ENCODE assay signal across 16 cellular contexts in genomic region chr10:72072046-72072445, GRCh38. TPM values are rescaled to one million over a fixed set of nuclear protein-coding genes. Genes with fewer than 3 reads are reported as not detected.
DNase-seq lines count a peak whose midpoint lies in the region; TF ChIP-seq lines count a peak whose summit lies in the region.
"Had no signal": no experiment of that assay in that cellular context is flagged by ENCODE, and none has a peak within 500 bp of the region (broad histone marks: within the 10 kb centered on the region; RNA-seq: fewer than 3 reads in every experiment).

No MANE protein-coding gene starts in this region.

- TF ChIP-seq POLR2A in esophagus muscularis mucosa (IDR thresholded peaks at IDR 0.05; ENCODE audit: low read depth) (no peak), Peyer's patch (IDR thresholded peaks at IDR 0.05) (no peak)

- H3K4me3 ChIP-seq in CD4-positive, alpha-beta memory T cell (ENCODE audit: low read length in 2 of 2), result no peak overlapping the region
- H3K4me3 ChIP-seq in esophagus muscularis mucosa (no peak overlapping the region), Peyer's patch (no peak overlapping the region)
- H3K4me3 ChIP-seq: K562 had no signal

- no peak for TF ChIP-seq EP300 in esophagus muscularis mucosa (IDR thresholded peaks at IDR 0.05)

- no peak overlapping the region for H3K4me3 Mint-ChIP-seq in activated naive CD4-positive, alpha-beta T cell treated with anti-CD3 and anti-CD28 coated beads, Interleukin-2, amount 50 U/mL, for 24 hours
- H3K4me3 Mint-ChIP-seq in CD4-positive, alpha-beta memory T cell, result peak overlapping the region in 1 of 8 donors; percentile 51
- no peak overlapping the region for H3K4me3 Mint-ChIP-seq in activated naive CD8-positive, alpha-beta T cell treated with anti-CD3 and anti-CD28 coated beads for 36 hours

- intact Hi-C loops in CD4-positive, alpha-beta memory T cell (cut with micrococcal nuclease), result no loop called here
- intact Hi-C loops in posterior vena cava (cut with DNase I), result loop anchor here in 1 of 2 donors (5.0 kb wide), 1 partner anchor 480 kb away; no protein-coding TSS in a partner anchor
- intact Hi-C loops in esophagus muscularis mucosa (cut with DNase I), result no loop called here

- H3K4me1 ChIP-seq in CD4-positive, alpha-beta memory T cell (ENCODE audit: insufficient read depth, low read length), result peaks cover 58% of the 10 kb centered on the region
- peaks cover 0 to 13% (median 10%) of the 10 kb centered on the region in 4 donors for H3K4me1 ChIP-seq in esophagus muscularis mucosa
- H3K4me1 ChIP-seq in Peyer's patch, result peaks cover 0 to 8% (median 0%) of the 10 kb centered on the region in 4 donors

- no peaks in the 10 kb centered on the region for H3K9me3 ChIP-seq in CD4-positive, alpha-beta memory T cell (ENCODE audit: control insufficient read depth in 1 of 2, low read length in 2 of 2)
- H3K9me3 ChIP-seq in esophagus muscularis mucosa (peaks cover 0 to 4% (median 0%) of the 10 kb centered on the region in 4 donors), Peyer's patch (no peaks in the 10 kb centered on the region)

- WGBS in esophagus muscularis mucosa, result 100% methylated on average over 4 of the region's 5 CpGs

- peaks cover 93% of the 10 kb centered on the region for H3K36me3 ChIP-seq in CD4-positive, alpha-beta memory T cell (ENCODE audit: insufficient read depth, low read length)
- H3K36me3 ChIP-seq in esophagus muscularis mucosa (peaks cover 0 to 6% (median 0%) of the 10 kb centered on the region in 4 donors), Peyer's patch (no peaks in the 10 kb centered on the region)

- DNase-seq in activated naive CD4-positive, alpha-beta T cell (lab: John Stamatoyannopoulos, UW), result no peak
- no peak for DNase-seq in CD4-positive, alpha-beta memory T cell
- no peak for DNase-seq in activated naive CD8-positive, alpha-beta T cell treated with anti-CD3 and anti-CD28 coated beads for 36 hours
- DNase-seq in posterior vena cava (ENCODE audit: low spot score) (peak; percentile 47), NCI-H82 (lab: John Stamatoyannopoulos, UW) (no peak), esophagus muscularis mucosa (ENCODE audit: extremely low spot score) (no peak), Peyer's patch (no peak)
- DNase-seq: NCI-H1092 treated with DMSO at 0.1 percent for 48 hours, NCI-H146, NCI-H2029 treated with DMSO at 0.1 percent for 48 hours, NCI-H2171 treated with DMSO at 0.1 percent for 48 hours, NCI-H446, NCI-H526 treated with DMSO at 0.1 percent for 48 hours, SHP77 treated with DMSO at 0.1 percent for 48 hours had no signal

- no peaks in the 10 kb centered on the region for H3K9me3 Mint-ChIP-seq in activated naive CD4-positive, alpha-beta T cell treated with anti-CD3 and anti-CD28 coated beads, Interleukin-2, amount 50 U/mL, for 24 hours
- peaks cover 0 to 16% (median 0%) of the 10 kb centered on the region in 8 donors for H3K9me3 Mint-ChIP-seq in CD4-positive, alpha-beta memory T cell
- H3K9me3 Mint-ChIP-seq in activated naive CD8-positive, alpha-beta T cell treated with anti-CD3 and anti-CD28 coated beads for 36 hours, result no peaks in the 10 kb centered on the region

- TF ChIP-seq CTCF in esophagus muscularis mucosa (IDR thresholded peaks at IDR 0.05) (no peak), Peyer's patch (IDR thresholded peaks at IDR 0.05) (no peak)

- H3K27ac Mint-ChIP-seq in activated naive CD4-positive, alpha-beta T cell treated with anti-CD3 and anti-CD28 coated beads, Interleukin-2, amount 50 U/mL, for 24 hours, result peak overlapping the region; percentile 89
- peak overlapping the region in 4 of 7 donors; percentile 37 to 97 (median 67) for H3K27ac Mint-ChIP-seq in CD4-positive, alpha-beta memory T cell
- peak overlapping the region; percentile 94 for H3K27ac Mint-ChIP-seq in activated naive CD8-positive, alpha-beta T cell treated with anti-CD3 and anti-CD28 coated beads for 36 hours

- H3K4me1 Mint-ChIP-seq in activated naive CD4-positive, alpha-beta T cell treated with anti-CD3 and anti-CD28 coated beads, Interleukin-2, amount 50 U/mL, for 24 hours, result peaks cover 64% of the 10 kb centered on the region
- H3K4me1 Mint-ChIP-seq in CD4-positive, alpha-beta memory T cell, result peaks cover 23 to 63% (median 46%) of the 10 kb centered on the region in 4 donors
- H3K4me1 Mint-ChIP-seq in activated naive CD8-positive, alpha-beta T cell treated with anti-CD3 and anti-CD28 coated beads for 36 hours, result peaks cover 69% of the 10 kb centered on the region

- peaks cover 17% of the 10 kb centered on the region for H3K36me3 Mint-ChIP-seq in activated naive CD4-positive, alpha-beta T cell treated with anti-CD3 and anti-CD28 coated beads, Interleukin-2, amount 50 U/mL, for 24 hours
- H3K36me3 Mint-ChIP-seq in CD4-positive, alpha-beta memory T cell, result peaks cover 45 to 88% of the 10 kb centered on the region in 2 donors
- H3K36me3 Mint-ChIP-seq in activated naive CD8-positive, alpha-beta T cell treated with anti-CD3 and anti-CD28 coated beads for 36 hours, result peaks cover 48% of the 10 kb centered on the region

- H3K27ac ChIP-seq in CD4-positive, alpha-beta memory T cell (ENCODE audit: low read depth, low read length), result peak overlapping the region; percentile 24
- no peak overlapping the region for H3K27ac ChIP-seq in esophagus muscularis mucosa (replicated peaks in 1 of 4)
- H3K27ac ChIP-seq in Peyer's patch, result no peak overlapping the region

- POLR2A ChIA-PET in CD4-positive, alpha-beta memory T cell (lab: Charles Lee; ENCODE audit: partially characterized antibody), result interaction anchor here (0.5 to 22.3 kb wide), 5 partner anchors 8 to 157 kb away, joined by 3 to 329 read pairs (median 13); partner anchors contain the start of genes ANAPC16, ASCC1 and SPOCK2

- H3K27me3 ChIP-seq in CD4-positive, alpha-beta memory T cell (ENCODE audit: insufficient read depth, low read length), result no peaks in the 10 kb centered on the region
- no peaks in the 10 kb centered on the region for H3K27me3 ChIP-seq in esophagus muscularis mucosa
- no peaks in the 10 kb centered on the region for H3K27me3 ChIP-seq in Peyer's patch

- CTCF ChIA-PET in CD4-positive, alpha-beta memory T cell (lab: Charles Lee; ENCODE audit: partially characterized antibody), result interaction anchor here (1.0 to 6.0 kb wide), 2 partner anchors 23 to 54 kb away, joined by 4 to 30 read pairs; no protein-coding TSS in a partner anchor

- H3K27me3 Mint-ChIP-seq in activated naive CD4-positive, alpha-beta T cell treated with anti-CD3 and anti-CD28 coated beads, Interleukin-2, amount 50 U/mL, for 24 hours, result no peaks in the 10 kb centered on the region
- H3K27me3 Mint-ChIP-seq in CD4-positive, alpha-beta memory T cell, result no peaks in the 10 kb centered on the region
- no peaks in the 10 kb centered on the region for H3K27me3 Mint-ChIP-seq in activated naive CD8-positive, alpha-beta T cell treated with anti-CD3 and anti-CD28 coated beads for 36 hours

RNA-seq across cellular contexts. Expression of gene SPOCK2, which starts 16.3 kb away (rescaled TPM):
- total RNA-seq in CD4-positive, alpha-beta memory T cell, result 100 to 1,000 TPM; 552 to 556 TPM
- polyA plus RNA-seq in CD4-positive, alpha-beta memory T cell, result 100 to 1,000 TPM; 174 to 260 TPM
- total RNA-seq in activated naive CD8-positive, alpha-beta T cell treated with anti-CD3 and anti-CD28 coated beads for 36 hours, result 100 to 1,000 TPM; 136 to 142 TPM
- total RNA-seq in posterior vena cava (1 to 10 TPM; 2.4 to 4.5 TPM), esophagus muscularis mucosa (10 to 100 TPM in 1 of 4 donors, 1 to 10 TPM in 3; 4.6 to 12.1 (median 7.8) TPM), Peyer's patch (10 to 100 TPM in 3 of 4 donors, 1 to 10 TPM in 1; 8.3 to 54.5 (median 11.4) TPM)
